Comparison of ENCODE assay signal across 29 cellular contexts in the genomic region with DNA sequence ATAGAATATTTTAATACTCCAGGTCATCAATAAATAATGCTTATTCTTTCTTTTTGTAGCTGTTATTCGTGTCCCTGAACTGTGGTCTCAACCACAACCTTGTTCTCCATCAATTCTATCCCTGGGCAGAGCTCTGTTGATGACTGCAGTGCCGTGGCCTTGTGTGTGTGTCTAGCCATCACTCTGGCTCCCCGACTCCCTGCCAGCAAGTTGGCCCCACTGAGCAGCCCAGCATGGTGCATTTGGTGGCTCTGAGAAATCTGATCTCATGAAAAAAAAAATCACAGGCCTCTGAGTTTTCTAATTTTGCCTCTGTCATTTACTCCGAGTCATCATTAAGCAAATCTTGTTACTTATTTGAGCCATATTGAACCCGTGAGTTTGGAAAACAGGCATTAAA.
"Had no signal": no experiment of that assay in that cellular context is flagged by ENCODE, and none has a peak within 500 bp of the region (broad histone marks: within the 10 kb centered on the region; RNA-seq: fewer than 3 reads in every experiment).

No MANE protein-coding gene starts in this region.

- H3K4me1 Mint-ChIP-seq: stimulated activated effector memory CD8-positive, alpha-beta T cell treated with anti-CD3 and anti-CD28 coated beads, Interleukin-12 subunit alpha, Interleukin-12 subunit beta, amount 100 ng/mL, for 72 hours; stimulated activated memory B cell treated with anti-CD40 and anti-IgM and Interleukin-4, amounts not matched to agents 10 μg/mL and 1 μg/mL and 100 μg/mL, for 72 hours; stimulated activated naive B cell treated with anti-CD40 and anti-IgM and Interleukin-4, amounts not matched to agents 10 μg/mL and 1 μg/mL and 100 μg/mL, for 72 hours; stimulated activated naive CD8-positive, alpha-beta T cell treated with anti-CD3 and anti-CD28 coated beads, Interleukin-15, amount 100 ng/mL, for 72 hours had no signal

- H3K4me3 ChIP-seq: stomach, suprapubic skin, testis, thoracic aorta, thyroid gland, tibial artery, tibial nerve, transverse colon, upper lobe of left lung, upper lobe of right lung, uterus, vagina had no signal

- H3K4me3 Mint-ChIP-seq: stimulated activated effector memory CD8-positive, alpha-beta T cell treated with anti-CD3 and anti-CD28 coated beads, Interleukin-12 subunit alpha, Interleukin-12 subunit beta, amount 100 ng/mL, for 72 hours; stimulated activated memory B cell treated with anti-CD40 and anti-IgM and Interleukin-4, amounts not matched to agents 10 μg/mL and 1 μg/mL and 100 μg/mL, for 72 hours; stimulated activated naive B cell treated with anti-CD40 and anti-IgM and Interleukin-4, amounts not matched to agents 10 μg/mL and 1 μg/mL and 100 μg/mL, for 72 hours; stimulated activated naive CD8-positive, alpha-beta T cell treated with anti-CD3 and anti-CD28 coated beads, Interleukin-15, amount 100 ng/mL, for 72 hours; stimulated activated naive CD8-positive, alpha-beta T cell treated with anti-CD3 and anti-CD28 coated beads, Interleukin-15, Interleukin-2, amounts not matched to agents 100 ng/mL and 50 ng/mL, for 24 hours; type B pancreatic cell had no signal

- H3K36me3 Mint-ChIP-seq: stimulated activated effector memory CD8-positive, alpha-beta T cell treated with anti-CD3 and anti-CD28 coated beads, Interleukin-12 subunit alpha, Interleukin-12 subunit beta, amount 100 ng/mL, for 72 hours; stimulated activated memory B cell treated with anti-CD40 and anti-IgM and Interleukin-4, amounts not matched to agents 10 μg/mL and 1 μg/mL and 100 μg/mL, for 72 hours; stimulated activated naive B cell treated with anti-CD40 and anti-IgM and Interleukin-4, amounts not matched to agents 10 μg/mL and 1 μg/mL and 100 μg/mL, for 72 hours; type B pancreatic cell had no signal

- ATAC-seq: stimulated activated effector memory CD8-positive, alpha-beta T cell treated with anti-CD3 and anti-CD28 coated beads, Interleukin-12 subunit alpha, Interleukin-12 subunit beta, amount 100 ng/mL, for 72 hours; stimulated activated memory B cell treated with anti-CD40 and anti-IgM and Interleukin-4, amounts not matched to agents 10 μg/mL and 1 μg/mL and 100 μg/mL, for 72 hours; stimulated activated naive B cell treated with anti-CD40 and anti-IgM and Interleukin-4, amounts not matched to agents 10 μg/mL and 1 μg/mL and 100 μg/mL, for 72 hours; stimulated activated naive CD8-positive, alpha-beta T cell treated with anti-CD3 and anti-CD28 coated beads, Interleukin-15, amount 100 ng/mL, for 72 hours; stimulated activated naive CD8-positive, alpha-beta T cell treated with anti-CD3 and anti-CD28 coated beads, Interleukin-15, Interleukin-2, amounts not matched to agents 100 U/mL and 50 U/mL, for 24 hours; upper lobe of right lung had no signal

- DNase-seq: stimulated activated CD4-positive, alpha-beta T cell treated with anti-CD3 and anti-CD28 coated beads, Interleukin-2, amount 100 ng/mL, for 48 hours; stimulated activated CD4-positive, alpha-beta T cell treated with anti-CD3 and anti-CD28 coated beads, Interleukin-4, amount 100 ng/mL, for 1 hour; stimulated activated CD4-positive, alpha-beta T cell treated with anti-CD3 and anti-CD28 coated beads, Interleukin-4, amount 100 ng/mL, for 24 hours; stimulated activated CD4-positive, alpha-beta T cell treated with anti-CD3 and anti-CD28 coated beads, Interleukin-4, amount 100 ng/mL, for 4 hours; stimulated activated CD8-positive, alpha-beta memory T cell treated with anti-CD3 and anti-CD28 coated beads, Interleukin-4, amount 100 ng/mL, for 48 hours; stimulated activated naive B cell treated with anti-CD40 and anti-IgM and Interleukin-4, amounts not matched to agents 10 μg/mL and 1 μg/mL and 100 μg/mL, for 72 hours; stimulated activated naive CD4-positive, alpha-beta T cell; stimulated activated naive CD4-positive, alpha-beta T cell treated with Interleukin-2 at 50 U/mL for 16 hours; stimulated activated naive CD8-positive, alpha-beta T cell treated with anti-CD3 and anti-CD28 coated beads, Interleukin-15, amount 100 ng/mL, for 72 hours; stimulated activated naive CD8-positive, alpha-beta T cell treated with anti-CD3 and anti-CD28 coated beads, Interleukin-15, Interleukin-2, amounts not matched to agents 100 U/mL and 50 U/mL, for 24 hours; stomach; substantia nigra; testis; thyroid gland; tibial artery; transverse colon; trophoblast cell; upper lobe of left lung; upper lobe of right lung; uterus had no signal

- H3K9me3 Mint-ChIP-seq: stimulated activated effector memory CD8-positive, alpha-beta T cell treated with anti-CD3 and anti-CD28 coated beads, Interleukin-12 subunit alpha, Interleukin-12 subunit beta, amount 100 ng/mL, for 72 hours; stimulated activated memory B cell treated with anti-CD40 and anti-IgM and Interleukin-4, amounts not matched to agents 10 μg/mL and 1 μg/mL and 100 μg/mL, for 72 hours; stimulated activated naive B cell treated with anti-CD40 and anti-IgM and Interleukin-4, amounts not matched to agents 10 μg/mL and 1 μg/mL and 100 μg/mL, for 72 hours; stimulated activated naive CD8-positive, alpha-beta T cell treated with anti-CD3 and anti-CD28 coated beads, Interleukin-15, amount 100 ng/mL, for 72 hours; stimulated activated naive CD8-positive, alpha-beta T cell treated with anti-CD3 and anti-CD28 coated beads, Interleukin-15, Interleukin-2, amounts not matched to agents 100 ng/mL and 50 ng/mL, for 24 hours; type B pancreatic cell had no signal

- H3K27me3 Mint-ChIP-seq: stimulated activated memory B cell treated with anti-CD40 and anti-IgM and Interleukin-4, amounts not matched to agents 10 μg/mL and 1 μg/mL and 100 μg/mL, for 72 hours; stimulated activated naive B cell treated with anti-CD40 and anti-IgM and Interleukin-4, amounts not matched to agents 10 μg/mL and 1 μg/mL and 100 μg/mL, for 72 hours; stimulated activated naive CD8-positive, alpha-beta T cell treated with anti-CD3 and anti-CD28 coated beads, Interleukin-15, amount 100 ng/mL, for 72 hours; stimulated activated naive CD8-positive, alpha-beta T cell treated with anti-CD3 and anti-CD28 coated beads, Interleukin-15, Interleukin-2, amounts not matched to agents 100 ng/mL and 50 ng/mL, for 24 hours; type B pancreatic cell had no signal

- H3K27ac Mint-ChIP-seq: stimulated activated effector memory CD8-positive, alpha-beta T cell treated with anti-CD3 and anti-CD28 coated beads, Interleukin-12 subunit alpha, Interleukin-12 subunit beta, amount 100 ng/mL, for 72 hours; stimulated activated memory B cell treated with anti-CD40 and anti-IgM and Interleukin-4, amounts not matched to agents 10 μg/mL and 1 μg/mL and 100 μg/mL, for 72 hours; stimulated activated naive B cell treated with anti-CD40 and anti-IgM and Interleukin-4, amounts not matched to agents 10 μg/mL and 1 μg/mL and 100 μg/mL, for 72 hours; stimulated activated naive CD8-positive, alpha-beta T cell treated with anti-CD3 and anti-CD28 coated beads, Interleukin-15, amount 100 ng/mL, for 72 hours; stimulated activated naive CD8-positive, alpha-beta T cell treated with anti-CD3 and anti-CD28 coated beads, Interleukin-15, Interleukin-2, amounts not matched to agents 100 ng/mL and 50 ng/mL, for 24 hours; type B pancreatic cell had no signal

- FAIRE-seq: urothelium cell line had no signal

- H3K4me1 ChIP-seq: stomach, suprapubic skin, testis, thyroid gland, tibial artery, tibial nerve, transverse colon, upper lobe of left lung, upper lobe of right lung, uterus, vagina had no signal

- H3K27me3 ChIP-seq: stomach, suprapubic skin, testis, thyroid gland, tibial artery, tibial nerve, transverse colon, upper lobe of left lung, upper lobe of right lung, uterus, vagina had no signal

- H3K27ac ChIP-seq: stomach, suprapubic skin, testis, thoracic aorta, thyroid gland, tibial artery, tibial nerve, transverse colon, upper lobe of left lung, upper lobe of right lung, uterus, vagina had no signal

- H3K9me3 ChIP-seq: testis, thoracic aorta, thyroid gland, tibial artery, tibial nerve, transverse colon, upper lobe of left lung, upper lobe of right lung, uterus, vagina had no signal

- H3K36me3 ChIP-seq: stomach, suprapubic skin, thoracic aorta, thyroid gland, tibial artery, tibial nerve, transverse colon, upper lobe of left lung, upper lobe of right lung, uterus, vagina had no signal
